In the genomic region with DNA sequence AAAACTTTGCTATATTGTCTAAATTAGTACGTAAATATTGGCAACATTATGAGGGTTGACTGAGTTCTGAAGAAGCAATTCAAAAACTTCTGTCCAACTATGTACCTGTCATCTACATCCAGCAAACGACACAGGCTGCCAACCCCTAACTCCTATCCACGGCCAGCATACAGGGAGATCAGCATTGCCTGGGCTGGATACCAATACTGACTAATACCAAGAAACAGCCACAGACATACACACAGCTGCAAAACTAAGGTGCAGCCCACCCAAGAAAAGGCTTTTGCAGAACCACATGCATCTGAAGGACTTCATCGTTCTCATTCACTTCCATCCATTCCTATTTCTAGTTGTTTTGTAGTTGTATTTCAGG, we compare ENCODE assay signal across 12 cellular contexts. TPM values are rescaled to one million over a fixed set of nuclear protein-coding genes. Genes with fewer than 3 reads are reported as not detected.
DNase-seq lines count a peak whose midpoint lies in the region; ATAC-seq, FAIRE-seq and TF ChIP-seq lines count a peak whose summit lies in the region.
"Had no signal": no experiment of that assay in that cellular context is flagged by ENCODE, and none has a peak within 500 bp of the region (broad histone marks: within the 10 kb centered on the region; RNA-seq: fewer than 3 reads in every experiment).

No MANE protein-coding gene starts in this region.

- in situ Hi-C loops in KBM-7 (cut with MboI; ENCODE audit: low pct_unique_long_range_greater_than_20kb, low sequenced_read_pairs), result no loop called here

- H4K91ac ChIP-seq in H1 (replicated peaks; ENCODE audit: insufficient read length, low read length), result peak overlapping the region; percentile 54

- peaks cover 4 to 62% of the 10 kb centered on the region in 2 experiments; a peak in 3 of 4 replicates for H3K79me2 ChIP-seq in H1 (ENCODE audit: control insufficient read depth in 1 of 2, insufficient read depth in 2 of 2, low read length in 2 of 2)

- POLR2A ChIA-PET in CD4-positive, alpha-beta T cell (lab: Charles Lee), result interaction anchor here (3.0 kb wide), 1 partner anchor 16 kb away, joined by 53 read pairs; no protein-coding TSS in a partner anchor
- POLR2A ChIA-PET in H1 (lab: Charles Lee; ENCODE audit: partially characterized antibody), result interaction anchor here (2.0 to 2.8 kb wide), 2 partner anchors 8 to 17 kb away, joined by 13 to 22 read pairs; a partner anchor contains a TSS

- no peak for TF ChIP-seq EP300 in H1 (IDR thresholded peaks at IDR 0.05; ENCODE audit: borderline replicate concordance in 1 of 2, low read depth in 2 of 2, low read length in 2 of 2)

- TF ChIP-seq POLR2A in H1 (IDR thresholded peaks at IDR 0.05; ENCODE audit: control extremely low read depth in 1 of 2, low read depth in 2 of 2, low read length in 2 of 2), result no peak

- no peak overlapping the region for H3K4ac ChIP-seq in H1 (replicated peaks; ENCODE audit: insufficient read length, low read depth, low read length)

- no peak overlapping the region for H3K14ac ChIP-seq in H1 (ENCODE audit: insufficient read length)

- H3K4me2 ChIP-seq in H1 (ENCODE audit: insufficient read depth in 1 of 2, low read depth in 2 of 2, low read length in 2 of 2), result peak overlapping the region; percentile 85 to 92

- TF ChIP-seq RAD21 in H1 (IDR thresholded peaks at IDR 0.05 in 1 of 2, conservative IDR thresholded peaks at IDR 0.05 in 1 of 2; ENCODE audit: low read depth in 2 of 2, low read length in 2 of 2), result no peak

- peak; percentile 57 for FAIRE-seq in H1 (lab: Jason Lieb, UNC)
- FAIRE-seq: GM19239 had no signal

- no peak overlapping the region for H2BK15ac ChIP-seq in H1 (ENCODE audit: low read length)

- no peak overlapping the region for H3K27ac ChIP-seq in CD4-positive, alpha-beta T cell (ENCODE audit: low read depth, low read length)
- peak overlapping the region; percentile 79 for H3K27ac ChIP-seq in H1 (ENCODE audit: low read depth, low read length)

- H4K5ac ChIP-seq in H1 (ENCODE audit: insufficient read length, low read depth, low read length), result peak overlapping the region; percentile 68

- H3K18ac ChIP-seq in H1 (ENCODE audit: extremely low read depth, low read length), result peak overlapping the region; percentile 33; the same call in 1 of the 2 replicates

- H2AFZ ChIP-seq in H1 (ENCODE audit: low read length), result no peak overlapping the region

- H3K4me1 ChIP-seq in H1 (replicated peaks in 1 of 4; ENCODE audit: control insufficient read depth in 3 of 4, insufficient read depth in 4 of 4, low read length in 3 of 4), result peaks cover 7 to 20% (median 16%) of the 10 kb centered on the region in 4 experiments; a peak in 6 of 7 replicates

- peak overlapping the region; percentile 91 for H2BK20ac ChIP-seq in H1 (ENCODE audit: low read length)

- peak overlapping the region; percentile 91 for H2AK5ac ChIP-seq in H1 (ENCODE audit: low read depth, low read length)

- H4K20me1 ChIP-seq in H1 (replicated peaks in 1 of 2; ENCODE audit: control insufficient read depth in 1 of 2, insufficient read depth in 2 of 2, low read length in 2 of 2), result peaks cover 0 to 3% of the 10 kb centered on the region in 2 experiments

- H4K8ac ChIP-seq in H1 (ENCODE audit: extremely low read depth, insufficient read depth, low read length), result no peak overlapping the region

- no peaks in the 10 kb centered on the region for H3K27me3 ChIP-seq in CD4-positive, alpha-beta T cell (ENCODE audit: control insufficient read depth, insufficient read depth, low read length)
- no peaks in the 10 kb centered on the region for H3K27me3 ChIP-seq in H1 (replicated peaks in 1 of 4; ENCODE audit: control insufficient read depth in 3 of 4, extremely low read depth in 1 of 4, insufficient read depth in 3 of 4, low read length in 3 of 4)
- H3K27me3 ChIP-seq: brain microvascular endothelial cell had no signal

- peak overlapping the region; percentile 11 for H3K56ac ChIP-seq in H1 (replicated peaks; ENCODE audit: insufficient read length, low read depth, low read length)

- H3K23me2 ChIP-seq in H1 (ENCODE audit: low read depth, low read length), result peaks cover 5% of the 10 kb centered on the region; the same call in 1 of the 2 replicates

- no peaks in the 10 kb centered on the region for H3K27me3 Mint-ChIP-seq in CD4-positive, alpha-beta T cell
- H3K27me3 Mint-ChIP-seq in IgD-negative memory B cell (no peaks in the 10 kb centered on the region), natural killer cell (ENCODE audit: low read depth in 2 of 2) (no peaks in the 10 kb centered on the region)
- H3K27me3 Mint-ChIP-seq in stimulated activated naive CD8-positive, alpha-beta T cell treated with anti-CD3 and anti-CD28 coated beads, Interleukin-15, amount 100 ng/mL, for 72 hours, result no peaks in the 10 kb centered on the region

- TF ChIP-seq CTCF in CD4-positive, alpha-beta T cell (IDR thresholded peaks at IDR 0.05), result no peak
- TF ChIP-seq CTCF in H1 (IDR thresholded peaks at IDR 0.05; ENCODE audit: control extremely low read depth in 1 of 3, insufficient read depth in 1 of 3, low read depth in 1 of 3, low read length in 3 of 3) (no peak), natural killer cell (IDR thresholded peaks at IDR 0.05) (no peak)

- WGBS in H1 (ENCODE audit: extremely low coverage in 1 of 2, insufficient coverage in 1 of 2, insufficient read length in 1 of 2, insufficient replicate concordance in 2 of 2, low coverage in 1 of 2, low lambda C conversion rate in 2 of 2, missing lambda C conversion rate in 1 of 2), 2 experiments, result 22% methylated on average over 4 of the region's 4 CpGs; no CpG with 5 or more reads in 1 of the 2 experiments

- H3K9me3 ChIP-seq in CD4-positive, alpha-beta T cell (ENCODE audit: control insufficient read depth, low read length), result no peaks in the 10 kb centered on the region
- H3K9me3 ChIP-seq in H1 (ENCODE audit: insufficient read depth in 2 of 2, low read depth in 1 of 2, low read length in 1 of 2), result no peaks in the 10 kb centered on the region

- no peaks in the 10 kb centered on the region; the same call in 1 of the 2 replicates for H3K79me1 ChIP-seq in H1 (ENCODE audit: low read depth, low read length)

- H3K4me3 ChIP-seq in H1 (ENCODE audit: extremely low read depth in 1 of 4, insufficient read depth in 2 of 4, low read depth in 3 of 4, low read length in 4 of 4), result peak overlapping the region; percentile 25 to 76 (median 57); a peak in 7 of 8 replicates

- H3K36me3 ChIP-seq in H1 (ENCODE audit: control insufficient read depth in 2 of 4, insufficient read depth in 4 of 4, low read length in 3 of 4), result peaks cover 0 to 42% (median 5%) of the 10 kb centered on the region in 4 experiments; a peak in 4 of 8 replicates

- peak overlapping the region; percentile 82; the same call in 1 of the 2 replicates for H2BK12ac ChIP-seq in H1 (ENCODE audit: low read depth, low read length)

- peak overlapping the region; percentile 10 for H2BK120ac ChIP-seq in H1 (replicated peaks; ENCODE audit: low read depth, low read length)

- H3K4me1 Mint-ChIP-seq in CD4-positive, alpha-beta T cell (ENCODE audit: low read depth), result peaks cover 75% of the 10 kb centered on the region
- H3K4me1 Mint-ChIP-seq in IgD-negative memory B cell, result peaks cover 23 to 31% (median 24%) of the 10 kb centered on the region in 3 donors
- H3K4me1 Mint-ChIP-seq in natural killer cell, result peaks cover 38 to 51% of the 10 kb centered on the region in 2 donors
- H3K4me1 Mint-ChIP-seq in stimulated activated naive CD8-positive, alpha-beta T cell treated with anti-CD3 and anti-CD28 coated beads, Interleukin-15, amount 100 ng/mL, for 72 hours, result peaks cover 54% of the 10 kb centered on the region

- CTCF ChIA-PET in CD4-positive, alpha-beta T cell (lab: Charles Lee), result interaction anchor here (2.0 kb wide), 1 partner anchor 104 kb away, joined by 10 read pairs; no protein-coding TSS in a partner anchor
- CTCF ChIA-PET in H1 (lab: Charles Lee; ENCODE audit: partially characterized antibody), result no interaction called here

- DNase-seq in CD4-positive, alpha-beta T cell, result no peak
- DNase-seq in H1 (ENCODE audit: low read depth in 1 of 2, low spot score in 2 of 2), result no peak
- no peak for DNase-seq in natural killer cell
- DNase-seq in NK-92 (lab: John Stamatoyannopoulos, UW; ENCODE audit: unreplicated experiment), result no peak
- DNase-seq in KBM-7, result no peak
- DNase-seq in stimulated activated naive CD8-positive, alpha-beta T cell treated with anti-CD3 and anti-CD28 coated beads, Interleukin-15, amount 100 ng/mL, for 72 hours, result no peak
- DNase-seq: brain microvascular endothelial cell; NK-92 treated with Interleukin-12 subunit alpha and Interleukin-12 subunit beta, amount 100 ng/mL, for 24 hours had no signal

- no peak for ATAC-seq in CD4-positive, alpha-beta T cell (ENCODE audit: poor library complexity)
- ATAC-seq in natural killer cell, result no peak
- ATAC-seq in GM19035 (IDR thresholded peaks at IDR 0.05; ENCODE audit: unreplicated experiment), result no peak
- ATAC-seq in stimulated activated naive CD8-positive, alpha-beta T cell treated with anti-CD3 and anti-CD28 coated beads, Interleukin-15, amount 100 ng/mL, for 72 hours, result no peak

- no peaks in the 10 kb centered on the region for H3K9me3 Mint-ChIP-seq in CD4-positive, alpha-beta T cell
- no peaks in the 10 kb centered on the region for H3K9me3 Mint-ChIP-seq in IgD-negative memory B cell
- H3K9me3 Mint-ChIP-seq in natural killer cell, result no peaks in the 10 kb centered on the region
- no peaks in the 10 kb centered on the region for H3K9me3 Mint-ChIP-seq in stimulated activated naive CD8-positive, alpha-beta T cell treated with anti-CD3 and anti-CD28 coated beads, Interleukin-15, amount 100 ng/mL, for 72 hours

- H3K23ac ChIP-seq in H1 (ENCODE audit: insufficient read length), result no peak overlapping the region

- peak overlapping the region; percentile 97 for H3K27ac Mint-ChIP-seq in CD4-positive, alpha-beta T cell
- H3K27ac Mint-ChIP-seq in IgD-negative memory B cell, result peak overlapping the region in 1 of 3 donors; percentile 75
- no peak overlapping the region for H3K27ac Mint-ChIP-seq in natural killer cell
- peak overlapping the region in 1 of 2 donors; percentile 23 for H3K27ac Mint-ChIP-seq in stimulated activated naive CD8-positive, alpha-beta T cell treated with anti-CD3 and anti-CD28 coated beads, Interleukin-15, amount 100 ng/mL, for 72 hours

- H3K36me3 Mint-ChIP-seq in CD4-positive, alpha-beta T cell (ENCODE audit: low read depth), result peaks cover 77% of the 10 kb centered on the region
- H3K36me3 Mint-ChIP-seq in IgD-negative memory B cell (no peaks in the 10 kb centered on the region), natural killer cell (no peaks in the 10 kb centered on the region)

- intact Hi-C loops in CD4-positive, alpha-beta T cell (cut with DNase I, micrococcal nuclease), result loop anchor here (5.0 to 10.0 kb wide), 4 partner anchors 353 to 690 kb away; a partner anchor contains a TSS
- intact Hi-C loops in natural killer cell (cut with micrococcal nuclease), result no loop called here

- H3K9ac ChIP-seq in H1 (replicated peaks in 1 of 4; ENCODE audit: extremely low read depth in 1 of 4, low read depth in 3 of 4, low read length in 3 of 4), result peak overlapping the region in 2 of 4 experiments; percentile 51 to 58; a peak in 3 of 7 replicates

- peak overlapping the region; percentile 100 for H3K4me3 Mint-ChIP-seq in CD4-positive, alpha-beta T cell
- peak overlapping the region in 3 of 4 donors; percentile 38 to 94 (median 70) for H3K4me3 Mint-ChIP-seq in IgD-negative memory B cell
- peak overlapping the region; percentile 97 for H3K4me3 Mint-ChIP-seq in natural killer cell
- peak overlapping the region in 1 of 2 donors; percentile 6 for H3K4me3 Mint-ChIP-seq in stimulated activated naive CD8-positive, alpha-beta T cell treated with anti-CD3 and anti-CD28 coated beads, Interleukin-15, amount 100 ng/mL, for 72 hours

- peak overlapping the region; percentile 93 for H2BK5ac ChIP-seq in H1 (ENCODE audit: low read depth, low read length)

RNA-seq across cellular contexts. Expression of a gene that starts 2.0 kb away (rescaled TPM):
- total RNA-seq in CD4-positive, alpha-beta T cell, result 10 to 100 TPM; 50.9 to 53.3 TPM
- polyA plus RNA-seq in IgD-negative memory B cell, result 25.2 TPM
- total RNA-seq in H1 (2021; fragmentation: NEBNext Ultra II Directional; extraction: Animal tissue kit (Norgen Biotek cat#: 25700)), result 49.4 and 55.7 TPM in 2 replicates
- polyA plus RNA-seq in H1 (2011; rRNA removed), result 40.1 and 49.8 TPM in 2 replicates
- polyA plus RNA-seq in H1 (2011; cell fraction: cytosol; rRNA removed), result 63.9 TPM
- polyA plus RNA-seq in H1 (2011; cell fraction: nucleus; rRNA removed), result 69.4 TPM
- 45.0 to 53.8 TPM (median 50.2 TPM) in 4 replicates for polyA plus RNA-seq in H1 (2012, experiment 1 of 2)
- 18.2 TPM for polyA plus RNA-seq in H1 (2012, experiment 2 of 2)
- polyA plus RNA-seq in H1 (2013, experiment 1 of 2), result 54.5 TPM
- polyA plus RNA-seq in H1 (2013, experiment 2 of 2), result 52.7 TPM
- 97.4 and 122 TPM in 2 replicates for polyA minus RNA-seq in H1 (2011; rRNA and poly(A)+ RNA removed)
- polyA minus RNA-seq in H1 (2011; cell fraction: cytosol; rRNA and poly(A)+ RNA removed), result 39.8 TPM
- polyA minus RNA-seq in H1 (2011; cell fraction: nucleus; rRNA and poly(A)+ RNA removed), result 125 TPM
- 10 to 100 TPM; 51.3 to 75.0 (median 64.8) TPM for total RNA-seq in natural killer cell

RNA-seq across cellular contexts. Expression of a gene that starts 2.4 kb away (rescaled TPM):
- 10 to 100 TPM; 12.8 to 14.2 TPM for total RNA-seq in CD4-positive, alpha-beta T cell
- polyA plus RNA-seq in IgD-negative memory B cell (13.3 TPM), H1 (2011; rRNA removed) (26.2 and 38.8 TPM in 2 replicates)
- 35.4 and 36.5 TPM in 2 replicates for total RNA-seq in H1 (2021; fragmentation: NEBNext Ultra II Directional; extraction: Animal tissue kit (Norgen Biotek cat#: 25700))
- polyA plus RNA-seq in H1 (2011; cell fraction: cytosol; rRNA removed), result 23.8 TPM
- 39.9 TPM for polyA plus RNA-seq in H1 (2011; cell fraction: nucleus; rRNA removed)
- polyA plus RNA-seq in H1 (2012, experiment 1 of 2), result 22.6 to 34.5 TPM (median 30.7 TPM) in 4 replicates
- 26.7 TPM for polyA plus RNA-seq in H1 (2012, experiment 2 of 2)
- polyA plus RNA-seq in H1 (2013, experiment 1 of 2), result 17.8 TPM
- 15.8 TPM for polyA plus RNA-seq in H1 (2013, experiment 2 of 2)
- 15.6 and 19.2 TPM in 2 replicates for polyA minus RNA-seq in H1 (2011; rRNA and poly(A)+ RNA removed)
- polyA minus RNA-seq in H1 (2011; cell fraction: cytosol; rRNA and poly(A)+ RNA removed), result 20.6 TPM
- polyA minus RNA-seq in H1 (2011; cell fraction: nucleus; rRNA and poly(A)+ RNA removed), result 21.7 TPM
- total RNA-seq in natural killer cell, result 10 to 100 TPM in 1 of 3 donors, 1 to 10 TPM in 2; 7.9 to 10.7 (median 9.9) TPM

RNA-seq across cellular contexts. Expression of a gene that starts 17.9 kb away (rescaled TPM):
- 1 to 10 TPM; 3.0 to 3.8 TPM for total RNA-seq in CD4-positive, alpha-beta T cell
- polyA plus RNA-seq in IgD-negative memory B cell (0.31 TPM), H1 (2011; rRNA removed) (0.17 and 0.24 TPM in 2 replicates)
- 0.50 and 0.61 TPM in 2 replicates for total RNA-seq in H1 (2021; fragmentation: NEBNext Ultra II Directional; extraction: Animal tissue kit (Norgen Biotek cat#: 25700))
- 0.18 TPM for polyA plus RNA-seq in H1 (2011; cell fraction: cytosol; rRNA removed)
- 0.24 TPM for polyA plus RNA-seq in H1 (2011; cell fraction: nucleus; rRNA removed)
- 0.26 to 0.83 TPM (median 0.55 TPM) in 4 replicates for polyA plus RNA-seq in H1 (2012, experiment 1 of 2)
- 0.34 TPM for polyA plus RNA-seq in H1 (2012, experiment 2 of 2)
- 0.20 TPM for polyA plus RNA-seq in H1 (2013, experiment 1 of 2)
- polyA plus RNA-seq in H1 (2013, experiment 2 of 2), result 0.20 TPM
- 0.12 TPM in 1 of 2 replicates, not detected in the other for polyA minus RNA-seq in H1 (2011; rRNA and poly(A)+ RNA removed)
- not detected for polyA minus RNA-seq in H1 (2011; cell fraction: cytosol; rRNA and poly(A)+ RNA removed)
- not detected for polyA minus RNA-seq in H1 (2011; cell fraction: nucleus; rRNA and poly(A)+ RNA removed)
- 1 to 10 TPM; 6.6 to 7.3 (median 6.9) TPM for total RNA-seq in natural killer cell
- total RNA-seq: M059J had no signal
